31 cellular contexts compared by ENCODE assay signal in genomic region chr1:50921029-50921428, GRCh38.
"Had no signal": no experiment of that assay in that cellular context is flagged by ENCODE, and none has a peak within 500 bp of the region (broad histone marks: within the 10 kb centered on the region; RNA-seq: fewer than 3 reads in every experiment).

No MANE protein-coding gene starts in this region.

- H3K9ac ChIP-seq: neural progenitor cell had no signal

- H2AFZ ChIP-seq: neural progenitor cell had no signal

- H3K4me3 ChIP-seq: left lung, lower lobe of right lung, neural progenitor cell, ovary, right atrium auricular region, skin epidermis, stomach, testis, thyroid gland, transverse colon, upper lobe of left lung, vagina had no signal

- H3K36me3 ChIP-seq: left lung, lower lobe of right lung, neural progenitor cell, neutrophil, ovary, right atrium auricular region, stomach, thyroid gland, transverse colon, upper lobe of left lung, vagina had no signal

- H3K4me3 Mint-ChIP-seq: immature natural killer cell; naive thymus-derived CD8-positive, alpha-beta T cell; nephron progenitor cell; neural progenitor cell; stimulated activated naive B cell treated with anti-CD40 and anti-IgM and Interleukin-4, amounts not matched to agents 10 μg/mL and 1 μg/mL and 100 μg/mL, for 72 hours had no signal

- ATAC-seq: left colon; left lung; lower lobe of right lung; naive thymus-derived CD8-positive, alpha-beta T cell; sciatic nerve; stimulated activated naive B cell treated with anti-CD40 and anti-IgM and Interleukin-4, amounts not matched to agents 10 μg/mL and 1 μg/mL and 100 μg/mL, for 72 hours; stimulated activated naive CD8-positive, alpha-beta T cell treated with anti-CD3 and anti-CD28 coated beads, Interleukin-15, Interleukin-2, amounts not matched to agents 100 U/mL and 50 U/mL, for 24 hours had no signal

- H3K27me3 ChIP-seq: left lung, neural progenitor cell, neutrophil, ovary, right atrium auricular region, stomach, testis, thyroid gland, transverse colon, upper lobe of left lung, vagina had no signal

- H3K27me3 Mint-ChIP-seq: naive thymus-derived CD8-positive, alpha-beta T cell; progenitor cell of endocrine pancreas; stimulated activated naive B cell treated with anti-CD40 and anti-IgM and Interleukin-4, amounts not matched to agents 10 μg/mL and 1 μg/mL and 100 μg/mL, for 72 hours had no signal

- H3K9me3 ChIP-seq: neutrophil, ovary, testis, thyroid gland, upper lobe of left lung, vagina had no signal

- FAIRE-seq: islet of Langerhans, kidney had no signal

- DNase-seq: hippocampal formation; immature natural killer cell; kidney; left colon; lower lobe of right lung; mammary epithelial cell; mesenchymal stem cell; naive thymus-derived CD8-positive, alpha-beta T cell; nephron progenitor cell; occipital lobe; ovary; stimulated activated CD4-positive, alpha-beta T cell treated with anti-CD3 and anti-CD28 coated beads, Interleukin-12 subunit alpha, Interleukin-12 subunit beta, amount 100 ng/mL, for 4 hours; stimulated activated CD4-positive, alpha-beta T cell treated with anti-CD3 and anti-CD28 coated beads, Interleukin-15, amount 100 ng/mL, for 24 hours; stimulated activated CD4-positive, alpha-beta T cell treated with anti-CD3 and anti-CD28 coated beads, Interleukin-2, amount 100 ng/mL, for 24 hours; stimulated activated CD4-positive, alpha-beta T cell treated with anti-CD3 and anti-CD28 coated beads, Interleukin-4, amount 100 ng/mL, for 1 hour; stimulated activated naive B cell treated with anti-CD40 and anti-IgM and Interleukin-4, amounts not matched to agents 10 μg/mL and 1 μg/mL and 100 μg/mL, for 72 hours; stimulated activated naive CD8-positive, alpha-beta T cell treated with anti-CD3 and anti-CD28 coated beads, Interleukin-15, Interleukin-2, amounts not matched to agents 100 U/mL and 50 U/mL, for 24 hours; stomach; testis; thyroid gland; transverse colon had no signal

- H3K4me1 ChIP-seq: left lung, lower lobe of right lung, neural progenitor cell, testis, thyroid gland, vagina had no signal

- H3K4me1 Mint-ChIP-seq: nephron progenitor cell, neural progenitor cell had no signal

- H3K27ac ChIP-seq: left lung, lower lobe of right lung, neural progenitor cell, neutrophil, ovary, right atrium auricular region, skin epidermis, stomach, testis, thyroid gland, transverse colon, upper lobe of left lung, vagina had no signal

- H3K4me2 ChIP-seq: neural progenitor cell had no signal

- H3K27ac Mint-ChIP-seq: immature natural killer cell; naive thymus-derived CD8-positive, alpha-beta T cell; nephron progenitor cell; neural progenitor cell; progenitor cell of endocrine pancreas; stimulated activated naive B cell treated with anti-CD40 and anti-IgM and Interleukin-4, amounts not matched to agents 10 μg/mL and 1 μg/mL and 100 μg/mL, for 72 hours had no signal
